In genomic region chr15:73972984-73973682, GRCh38 we compare ENCODE assay signal across 8 cellular contexts. TPM values are rescaled to one million over a fixed set of nuclear protein-coding genes. Genes with fewer than 3 reads are reported as not detected.
DNase-seq lines count a peak whose midpoint lies in the region; ATAC-seq and TF ChIP-seq lines count a peak whose summit lies in the region.

No MANE protein-coding gene starts in this region.

- H3K23ac ChIP-seq in IMR-90 (ENCODE audit: low read depth, low read length) = no peak overlapping the region

- H2BK20ac ChIP-seq in IMR-90 (ENCODE audit: low read depth, low read length) = peak overlapping the region; percentile 27; the same call in 1 of the 2 replicates

- H4K5ac ChIP-seq in IMR-90 (ENCODE audit: low read depth, low read length) = no peak overlapping the region

- peak; percentile 62 for TF ChIP-seq POLR2A in IMR-90 (IDR thresholded peaks at IDR 0.05; ENCODE audit: low read depth, low read length)
- no peak for TF ChIP-seq POLR2A in esophagus muscularis mucosa (IDR thresholded peaks at IDR 0.05; ENCODE audit: low read depth)

- H3K4ac ChIP-seq in IMR-90 (ENCODE audit: low read depth, low read length) = peak overlapping the region; percentile 40; the same call in 1 of the 2 replicates

- H3K4me1 ChIP-seq in IMR-90 (ENCODE audit: control insufficient read depth, insufficient read depth, low read length) (0 out of 2 replicates have a peak, but pooled peaks cover 1% of the 10 kb centered on the region), esophagus muscularis mucosa (peaks cover 4 to 12% (median 11%) of the 10 kb centered on the region in 4 donors)

- peaks cover 0 to 18% (median 3%) of the 10 kb centered on the region in 5 donors for H3K27me3 Mint-ChIP-seq in naive thymus-derived CD8-positive, alpha-beta T cell

- H2BK120ac ChIP-seq in IMR-90 (ENCODE audit: low read depth, low read length) = peak overlapping the region; percentile 81

- H3K9ac ChIP-seq in IMR-90 (ENCODE audit: low read depth, low read length) = no peak overlapping the region

- H3K18ac ChIP-seq in IMR-90 (ENCODE audit: low read depth, low read length) = no peak overlapping the region

- H3K36me3 Mint-ChIP-seq in naive thymus-derived CD8-positive, alpha-beta T cell = no peaks in the 10 kb centered on the region
- H3K36me3 Mint-ChIP-seq in stimulated activated effector memory CD8-positive, alpha-beta T cell treated with anti-CD3 and anti-CD28 coated beads, Interleukin-12 subunit alpha, Interleukin-12 subunit beta, amount 100 ng/mL, for 72 hours = no peaks in the 10 kb centered on the region

- H3K36me3 ChIP-seq in IMR-90 (ENCODE audit: control insufficient read depth, insufficient read depth, low read length) (no peaks in the 10 kb centered on the region), esophagus muscularis mucosa (no peaks in the 10 kb centered on the region)

- H3K27me3 ChIP-seq in IMR-90 (ENCODE audit: control insufficient read depth, insufficient read depth, low read length) = 0 out of 2 replicates have a peak, but pooled peaks cover 3% of the 10 kb centered on the region
- H3K27me3 ChIP-seq in esophagus muscularis mucosa = peaks cover 0 to 16% (median 0%) of the 10 kb centered on the region in 4 donors

- peak overlapping the region in 7 of 10 donors; percentile 15 to 80 (median 36) for H3K4me3 Mint-ChIP-seq in naive thymus-derived CD8-positive, alpha-beta T cell
- H3K4me3 Mint-ChIP-seq in stimulated activated effector memory CD8-positive, alpha-beta T cell treated with anti-CD3 and anti-CD28 coated beads, Interleukin-12 subunit alpha, Interleukin-12 subunit beta, amount 100 ng/mL, for 72 hours = peak overlapping the region; percentile 36

- peak overlapping the region; percentile 57 for H2AK9ac ChIP-seq in IMR-90 (replicated peaks; ENCODE audit: low read depth, low read length, poor library complexity)

- no peaks in the 10 kb centered on the region for H3K9me3 Mint-ChIP-seq in naive thymus-derived CD8-positive, alpha-beta T cell
- no peaks in the 10 kb centered on the region for H3K9me3 Mint-ChIP-seq in stimulated activated effector memory CD8-positive, alpha-beta T cell treated with anti-CD3 and anti-CD28 coated beads, Interleukin-12 subunit alpha, Interleukin-12 subunit beta, amount 100 ng/mL, for 72 hours

- ATAC-seq in IMR-90 (ENCODE audit: low read depth) (peak; percentile 97), GM21723 (IDR thresholded peaks at IDR 0.05; ENCODE audit: unreplicated experiment) (no peak)
- ATAC-seq in naive thymus-derived CD8-positive, alpha-beta T cell = peak; percentile 80
- peak; percentile 88 for ATAC-seq in stimulated activated effector memory CD8-positive, alpha-beta T cell treated with anti-CD3 and anti-CD28 coated beads, Interleukin-12 subunit alpha, Interleukin-12 subunit beta, amount 100 ng/mL, for 72 hours

- DNase-seq in DMS114 treated with DMSO at 0.1 percent for 48 hours (lab: John Stamatoyannopoulos, UW; ENCODE audit: unreplicated experiment) (peak; percentile 77), IMR-90 (peak; percentile 73), OCI-M1 (lab: John Stamatoyannopoulos, UW) (peak; percentile 91), activated T-cell treated with anti-CD3 and anti-CD28 coated beads for 48 hours (ENCODE audit: low read depth) (peak; percentile 72), esophagus muscularis mucosa (ENCODE audit: extremely low spot score) (peak; percentile 95)
- DNase-seq in naive thymus-derived CD8-positive, alpha-beta T cell = peak; percentile 62 to 85 (median 77)
- peak; percentile 68 to 85 for DNase-seq in stimulated activated effector memory CD8-positive, alpha-beta T cell treated with anti-CD3 and anti-CD28 coated beads, Interleukin-12 subunit alpha, Interleukin-12 subunit beta, amount 100 ng/mL, for 72 hours (ENCODE audit: low spot score in 2 of 2)

- no peaks in the 10 kb centered on the region for H4K20me1 ChIP-seq in IMR-90 (ENCODE audit: insufficient read depth, low read length)

- peak; percentile 99 for TF ChIP-seq RAD21 in IMR-90 (IDR thresholded peaks at IDR 0.05; ENCODE audit: low read length)

- H3K9me3 ChIP-seq in IMR-90 (ENCODE audit: control insufficient read depth, insufficient read depth, low read length) = no peaks in the 10 kb centered on the region; the same call in 1 of the 2 replicates
- H3K9me3 ChIP-seq in esophagus muscularis mucosa = no peaks in the 10 kb centered on the region

- intact Hi-C loops in IMR-90 (cut with micrococcal nuclease) (loop anchor here (1.0 to 5.0 kb wide), 6 partner anchors 64 to 349 kb away; no protein-coding TSS in a partner anchor), esophagus muscularis mucosa (cut with DNase I) (loop anchor here (10.0 kb wide), 1 partner anchor 342 kb away; no protein-coding TSS in a partner anchor)

- TF ChIP-seq EP300 in esophagus muscularis mucosa (IDR thresholded peaks at IDR 0.05) = no peak

- peak overlapping the region; percentile 84 for H2AFZ ChIP-seq in IMR-90 (replicated peaks; ENCODE audit: low read length, poor library complexity)

- no peak overlapping the region for H2BK5ac ChIP-seq in IMR-90 (ENCODE audit: low read depth, low read length, poor library complexity, severe bottlenecking)

- in situ Hi-C loops in IMR-90 (cut with MboI; ENCODE audit: low sequenced_read_pairs) = no loop called here

- H3K4me1 Mint-ChIP-seq in naive thymus-derived CD8-positive, alpha-beta T cell = peaks cover 14 to 38% (median 32%) of the 10 kb centered on the region in 4 donors
- peaks cover 10% of the 10 kb centered on the region for H3K4me1 Mint-ChIP-seq in stimulated activated effector memory CD8-positive, alpha-beta T cell treated with anti-CD3 and anti-CD28 coated beads, Interleukin-12 subunit alpha, Interleukin-12 subunit beta, amount 100 ng/mL, for 72 hours

- no peaks in the 10 kb centered on the region for H3K79me1 ChIP-seq in IMR-90 (ENCODE audit: low read depth in 1 of 2, low read length in 2 of 2)

- BruUV-seq in IMR-90 (replicated peaks; lab: Mats Ljungman, UMichigan) = no TSS peak

- CTCF ChIA-PET in IMR-90 (lab: Yijun Ruan, JAX) = interaction anchor here (0.6 to 2.8 kb wide), 20 partner anchors 10 to 350 kb away, joined by 3 to 13 read pairs (median 4); partner anchors contain the start of genes PML and STOML1

- WGBS in IMR-90 (ENCODE audit: extremely low coverage in 2 of 2, insufficient read length in 1 of 2), 2 experiments = 28% methylated on average over 6 of the region's 26 CpGs; no CpG with 5 or more reads in 1 of the 2 experiments
- WGBS in esophagus muscularis mucosa = 0% methylated on average over 4 of the region's 26 CpGs

- H2AK5ac ChIP-seq in IMR-90 (ENCODE audit: low read depth, low read length) = 0 out of 2 replicates have a peak overlapping the region, but pooled peaks have one; percentile 46

- no peaks in the 10 kb centered on the region for H3K9me1 ChIP-seq in IMR-90 (ENCODE audit: insufficient read depth, low read length)

- H3K27ac ChIP-seq in IMR-90 (ENCODE audit: insufficient read depth, low read length) = no peak overlapping the region
- H3K27ac ChIP-seq in esophagus muscularis mucosa (replicated peaks in 1 of 4) = no peak overlapping the region

- peak overlapping the region; percentile 65 for H3K4me2 ChIP-seq in IMR-90 (ENCODE audit: low read depth, low read length)

- POLR2A ChIA-PET in IMR-90 (lab: Charles Lee; ENCODE audit: unreplicated experiment) = interaction anchor here (0.6 kb wide), 2 partner anchors 17 to 177 kb away, joined by 3 to 4 read pairs; no protein-coding TSS in a partner anchor
- POLR2A ChIA-PET in naive thymus-derived CD8-positive, alpha-beta T cell (lab: Charles Lee) = interaction anchor here (0.9 to 1.4 kb wide), 5 partner anchors 9 to 641 kb away, joined by 3 to 5 read pairs (median 4); partner anchors contain the start of genes PML and STOML1

- no peak overlapping the region for H3K14ac ChIP-seq in IMR-90 (replicated peaks; ENCODE audit: low read depth, low read length)

- H4K8ac ChIP-seq in IMR-90 (ENCODE audit: low read depth in 2 of 2, low read length in 2 of 2) = peak overlapping the region in 1 of 2 experiments; percentile 70; a peak in 1 of 4 replicates

- H3K4me3 ChIP-seq in IMR-90 (ENCODE audit: insufficient read depth, low read depth, low read length) (no peak overlapping the region), esophagus muscularis mucosa (peak overlapping the region; percentile 28 to 46 (median 36))

- H3K27ac Mint-ChIP-seq in naive thymus-derived CD8-positive, alpha-beta T cell = peak overlapping the region in 2 of 10 donors; percentile 7 to 32
- H3K27ac Mint-ChIP-seq in stimulated activated effector memory CD8-positive, alpha-beta T cell treated with anti-CD3 and anti-CD28 coated beads, Interleukin-12 subunit alpha, Interleukin-12 subunit beta, amount 100 ng/mL, for 72 hours = no peak overlapping the region

- no peak overlapping the region for H3K56ac ChIP-seq in IMR-90 (ENCODE audit: extremely low read depth, insufficient read depth, low read length)

- TF ChIP-seq CTCF in IMR-90 (conservative IDR thresholded peaks at IDR 0.05; ENCODE audit: low read depth, low read length) (peak; percentile 98), esophagus muscularis mucosa (IDR thresholded peaks at IDR 0.05) (peak; percentile 81 to 95 (median 91))

- no peak overlapping the region; the same call in 2 of the 3 replicates for H2BK15ac ChIP-seq in IMR-90 (ENCODE audit: low read depth, low read length)

- dilution Hi-C loops in IMR-90 (cut with HindIII; ENCODE audit: low sequenced_read_pairs, unreplicated experiment) = no loop called here

- no peak overlapping the region; the same call in 1 of the 2 replicates for H4K91ac ChIP-seq in IMR-90 (ENCODE audit: insufficient read depth, low read depth, low read length)

RNA-seq across cellular contexts. Expression of gene STOML1, which starts 19.0 kb away (rescaled TPM):
- total RNA-seq in IMR-90 (2012; rRNA removed) (11.8 and 12.5 TPM in 2 replicates), esophagus muscularis mucosa (10 to 100 TPM in 2 of 4 donors, 1 to 10 TPM in 2; 7.9 to 25.4 (median 14.9) TPM)
- polyA plus RNA-seq in IMR-90 (2012; rRNA removed) = 21.2 and 25.0 TPM in 2 replicates
- 15.0 and 22.2 TPM in 2 replicates for polyA plus RNA-seq in IMR-90 (2012; cell fraction: cytosol; rRNA removed)
- 13.0 and 29.7 TPM in 2 replicates for polyA plus RNA-seq in IMR-90 (2012; cell fraction: nucleus; rRNA removed; ENCODE audit: low replicate concordance)
- total RNA-seq in naive thymus-derived CD8-positive, alpha-beta T cell = 10 to 100 TPM; 10.4 to 10.8 TPM
- 10 to 100 TPM in 2 of 3 donors, 1 to 10 TPM in 1; 9.6 to 15.6 (median 12.6) TPM for polyA plus RNA-seq in naive thymus-derived CD8-positive, alpha-beta T cell

RNA-seq across cellular contexts. Expression of gene PML, which starts 21.4 kb away (rescaled TPM):
- total RNA-seq in IMR-90 (2012; rRNA removed) = 8.8 and 10.3 TPM in 2 replicates
- 22.6 and 23.1 TPM in 2 replicates for polyA plus RNA-seq in IMR-90 (2012; rRNA removed)
- 28.1 and 29.3 TPM in 2 replicates for polyA plus RNA-seq in IMR-90 (2012; cell fraction: cytosol; rRNA removed)
- polyA plus RNA-seq in IMR-90 (2012; cell fraction: nucleus; rRNA removed; ENCODE audit: low replicate concordance) = 43.2 and 105 TPM in 2 replicates
- 10 to 100 TPM; 48.0 to 61.6 (median 57.2) TPM for total RNA-seq in esophagus muscularis mucosa
- total RNA-seq in naive thymus-derived CD8-positive, alpha-beta T cell = 10 to 100 TPM; 53.1 to 57.9 TPM
- polyA plus RNA-seq in naive thymus-derived CD8-positive, alpha-beta T cell = 10 to 100 TPM; 12.2 to 26.9 (median 19.7) TPM

RNA-seq across cellular contexts. Expression of gene LOXL1, which starts 46.9 kb away (rescaled TPM):
- 146 and 148 TPM in 2 replicates for total RNA-seq in IMR-90 (2012; rRNA removed)
- polyA plus RNA-seq in IMR-90 (2012; rRNA removed) = 311 and 332 TPM in 2 replicates
- polyA plus RNA-seq in IMR-90 (2012; cell fraction: cytosol; rRNA removed) = 118 and 403 TPM in 2 replicates
- polyA plus RNA-seq in IMR-90 (2012; cell fraction: nucleus; rRNA removed; ENCODE audit: low replicate concordance) = 211 and 331 TPM in 2 replicates
- total RNA-seq in esophagus muscularis mucosa = 10 to 100 TPM; 19.7 to 84.3 (median 39.1) TPM
- total RNA-seq in naive thymus-derived CD8-positive, alpha-beta T cell = 1 to 10 TPM in 1 of 2 experiments, under 1 TPM in 1; 0.80 to 1.9 TPM
- polyA plus RNA-seq in naive thymus-derived CD8-positive, alpha-beta T cell = 1 to 10 TPM; 1.2 to 2.0 (median 1.3) TPM

Comparison
In these comparisons a context has a peak if more than half of its experiments do, and no peak if none do; other contexts are left out.
1. RNA of gene LOXL1, which starts 46.9 kb away (total RNA-seq): 146 to 148 TPM in IMR-90 and 19.7 to 84.3 TPM in esophagus muscularis mucosa; 0.80 to 1.9 TPM in naive thymus-derived CD8-positive, alpha-beta T cell; every median in the first group is over 4 times any median in the second.
2. Peak in every context shown above with its lines, with median percentiles within 50 percentile points of each other: DNase-seq.